ENCODE assay signal across 10 cellular contexts in genomic region chr6:109092074-109092473, GRCh38. TPM values are rescaled to one million over a fixed set of nuclear protein-coding genes. Genes with fewer than 3 reads are reported as not detected.
DNase-seq lines count a peak whose midpoint lies in the region; ATAC-seq and TF ChIP-seq lines count a peak whose summit lies in the region.
"Had no signal": no experiment of that assay in that cellular context is flagged by ENCODE, and none has a peak within 500 bp of the region (broad histone marks: within the 10 kb centered on the region; RNA-seq: fewer than 3 reads in every experiment).

No MANE protein-coding gene starts in this region.

- peak overlapping the region; percentile 89 for H3K4me3 Mint-ChIP-seq in activated T-helper 17 cell treated with anti-CD3 and anti-CD28 coated beads, Interleukin-2, amount 50 U/mL, for 72 hours
- H3K4me3 Mint-ChIP-seq in stimulated activated effector memory CD8-positive, alpha-beta T cell treated with anti-CD3 and anti-CD28 coated beads, Interleukin-12 subunit alpha, Interleukin-12 subunit beta, amount 100 ng/mL, for 72 hours = peak overlapping the region; percentile 88

- H2AFZ ChIP-seq in SK-N-SH (ENCODE audit: low read depth) = no peak overlapping the region; the same call in 1 of the 2 replicates

- H3K9me2 ChIP-seq in SK-N-SH = no peaks in the 10 kb centered on the region

- H3K9me3 ChIP-seq in SK-N-SH (no peaks in the 10 kb centered on the region), iPS-20b (ENCODE audit: insufficient read depth, low read depth, low read length) (no peaks in the 10 kb centered on the region)

- peaks cover 14% of the 10 kb centered on the region; the same call in 1 of the 2 replicates for H4K20me1 ChIP-seq in SK-N-SH (ENCODE audit: insufficient read depth)

- no peak for TF ChIP-seq CTCF in SK-N-SH (IDR thresholded peaks at IDR 0.05)

- H3K4me3 ChIP-seq in SK-N-SH (ENCODE audit: low read depth in 2 of 2, low read length in 1 of 2) (peak overlapping the region; percentile 96; a peak in 2 of 4 replicates), iPS-20b (ENCODE audit: low read length) (peak overlapping the region; percentile 98; the same call in 1 of the 2 replicates)

- CTCF ChIA-PET in SK-N-SH (lab: Yijun Ruan, JAX) = interaction anchor here (2.0 kb wide), 1 partner anchor 19 kb away, joined by 10 read pairs; no protein-coding TSS in a partner anchor

- H3K9ac ChIP-seq in SK-N-SH (no peak overlapping the region; the same call in 1 of the 2 replicates), iPS-20b (ENCODE audit: low read depth, low read length) (no peak overlapping the region)

- no peaks in the 10 kb centered on the region for H3K27me3 ChIP-seq in SK-N-SH (ENCODE audit: insufficient read depth)
- H3K27me3 ChIP-seq in iPS-20b (ENCODE audit: insufficient read depth, low read length) = no peaks in the 10 kb centered on the region

- ATAC-seq in SK-N-SH treated with all-trans-retinoic acid at 6 μM for 48 hours = no peak
- no peak for ATAC-seq in activated T-helper 17 cell treated with anti-CD3 and anti-CD28 coated beads, Interleukin-2, amount 50 U/mL, for 72 hours (replicated peaks)
- ATAC-seq in stimulated activated effector memory CD8-positive, alpha-beta T cell treated with anti-CD3 and anti-CD28 coated beads, Interleukin-12 subunit alpha, Interleukin-12 subunit beta, amount 100 ng/mL, for 72 hours = no peak

- POLR2A ChIA-PET in SK-N-SH (lab: Yijun Ruan, JAX) = no interaction called here

- H3K27me3 Mint-ChIP-seq in activated T-helper 17 cell treated with anti-CD3 and anti-CD28 coated beads, Interleukin-2, amount 50 U/mL, for 72 hours = no peaks in the 10 kb centered on the region

- peak overlapping the region; percentile 25 for H3K27ac Mint-ChIP-seq in activated T-helper 17 cell treated with anti-CD3 and anti-CD28 coated beads, Interleukin-2, amount 50 U/mL, for 72 hours
- no peak overlapping the region for H3K27ac Mint-ChIP-seq in stimulated activated effector memory CD8-positive, alpha-beta T cell treated with anti-CD3 and anti-CD28 coated beads, Interleukin-12 subunit alpha, Interleukin-12 subunit beta, amount 100 ng/mL, for 72 hours

- H3K4me1 ChIP-seq in SK-N-SH (ENCODE audit: control insufficient read depth in 1 of 2, insufficient read depth in 2 of 2, low read depth in 1 of 2, low read length in 1 of 2) (peaks cover 5 to 29% of the 10 kb centered on the region in 2 experiments; a peak in 2 of 4 replicates), iPS-20b (ENCODE audit: insufficient read depth, low read length) (peaks cover 17% of the 10 kb centered on the region)

- H3F3A ChIP-seq in SK-N-SH (replicated peaks; ENCODE audit: insufficient read depth) = peaks cover 5% of the 10 kb centered on the region

- H3K36me3 ChIP-seq in SK-N-SH (replicated peaks in 1 of 2; ENCODE audit: control insufficient read depth in 1 of 2, insufficient read depth in 2 of 2, low read length in 1 of 2) = peaks cover 0 to 4% of the 10 kb centered on the region in 2 experiments
- no peaks in the 10 kb centered on the region for H3K36me3 ChIP-seq in iPS-20b (ENCODE audit: insufficient read depth, low read depth, low read length)

- H3K27ac ChIP-seq in SK-N-SH (ENCODE audit: low read depth in 2 of 2, low read length in 1 of 2) (no peak overlapping the region), iPS-20b (ENCODE audit: low read length) (no peak overlapping the region)
- H3K27ac ChIP-seq: 22Rv1 had no signal

- H3K36me3 Mint-ChIP-seq in activated T-helper 17 cell treated with anti-CD3 and anti-CD28 coated beads, Interleukin-2, amount 50 U/mL, for 72 hours (ENCODE audit: low read depth) = peaks cover 4% of the 10 kb centered on the region
- peaks cover 10% of the 10 kb centered on the region for H3K36me3 Mint-ChIP-seq in stimulated activated effector memory CD8-positive, alpha-beta T cell treated with anti-CD3 and anti-CD28 coated beads, Interleukin-12 subunit alpha, Interleukin-12 subunit beta, amount 100 ng/mL, for 72 hours

- TF ChIP-seq RAD21 in SK-N-SH (IDR thresholded peaks at IDR 0.05; ENCODE audit: low read length) = no peak

- H3K9me3 Mint-ChIP-seq in activated T-helper 17 cell treated with anti-CD3 and anti-CD28 coated beads, Interleukin-2, amount 50 U/mL, for 72 hours = no peaks in the 10 kb centered on the region
- no peaks in the 10 kb centered on the region for H3K9me3 Mint-ChIP-seq in stimulated activated effector memory CD8-positive, alpha-beta T cell treated with anti-CD3 and anti-CD28 coated beads, Interleukin-12 subunit alpha, Interleukin-12 subunit beta, amount 100 ng/mL, for 72 hours

- 84% methylated on average over 1 of the region's 1 CpG for WGBS in SK-N-SH (ENCODE audit: low lambda C conversion rate)

- H3K79me2 ChIP-seq in SK-N-SH (ENCODE audit: insufficient read depth) = peaks cover 62% of the 10 kb centered on the region

- peaks cover 39% of the 10 kb centered on the region for H3K4me1 Mint-ChIP-seq in activated T-helper 17 cell treated with anti-CD3 and anti-CD28 coated beads, Interleukin-2, amount 50 U/mL, for 72 hours
- peaks cover 49% of the 10 kb centered on the region for H3K4me1 Mint-ChIP-seq in stimulated activated effector memory CD8-positive, alpha-beta T cell treated with anti-CD3 and anti-CD28 coated beads, Interleukin-12 subunit alpha, Interleukin-12 subunit beta, amount 100 ng/mL, for 72 hours

- TF ChIP-seq EP300 in SK-N-SH (IDR thresholded peaks at IDR 0.05; ENCODE audit: borderline replicate concordance in 1 of 2, low read depth in 1 of 2, low read length in 1 of 2) = no peak

- DNase-seq in SK-N-SH (no peak), NCI-H2196 (lab: John Stamatoyannopoulos, UW; ENCODE audit: unreplicated experiment) (no peak), SIG-M5 (lab: John Stamatoyannopoulos, UW) (no peak), ureter (ENCODE audit: low spot score) (no peak)
- DNase-seq in stimulated activated effector memory CD8-positive, alpha-beta T cell treated with anti-CD3 and anti-CD28 coated beads, Interleukin-12 subunit alpha, Interleukin-12 subunit beta, amount 100 ng/mL, for 72 hours (ENCODE audit: low spot score in 2 of 2) = no peak
- DNase-seq: amniotic stem cell had no signal

- H3K4me2 ChIP-seq in SK-N-SH = peak overlapping the region; percentile 82

TF ChIP-seq in SK-N-SH, 30 proteins besides CTCF, POLR2A, EP300 and RAD21 (continues in another document):
- TF ChIP-seq EZH2phosphoT487 (IDR thresholded peaks at IDR 0.05; ENCODE audit: borderline replicate concordance, low read depth) (no peak), SIN3A (IDR thresholded peaks at IDR 0.05; ENCODE audit: borderline replicate concordance, low read depth, low read length) (no peak), JUND (IDR thresholded peaks at IDR 0.05) (no peak), TCF12 (IDR thresholded peaks at IDR 0.05) (no peak), RXRA (IDR thresholded peaks at IDR 0.05; ENCODE audit: borderline replicate concordance, low read depth) (no peak), RFX5 (IDR thresholded peaks at IDR 0.05; ENCODE audit: low read length) (no peak), NRF1 (IDR thresholded peaks at IDR 0.05; ENCODE audit: low read depth, low read length) (no peak), MEF2A (IDR thresholded peaks at IDR 0.05; ENCODE audit: borderline replicate concordance, low read depth) (no peak), TAF1 (IDR thresholded peaks at IDR 0.05; ENCODE audit: borderline replicate concordance, low read depth, low read length) (no peak), TEAD4 (IDR thresholded peaks at IDR 0.05; ENCODE audit: borderline replicate concordance, insufficient read depth) (no peak), USF2 (IDR thresholded peaks at IDR 0.05; ENCODE audit: borderline replicate concordance, low read depth, low read length) (no peak)

TF ChIP-seq in SK-N-SH treated with all-trans-retinoic acid at 6 μM for 48 hours, 23 proteins besides CTCF, POLR2A, EP300 and RAD21 (continues in another document):
- TF ChIP-seq ZNF8 (CRISPR knock-in tag; IDR thresholded peaks at IDR 0.05) (no peak), TSHZ2 (CRISPR knock-in tag; IDR thresholded peaks at IDR 0.05) (no peak)

RNA-seq across cellular contexts. Expression of gene SESN1, which starts 2.6 kb away (rescaled TPM):
- 13.1 and 18.8 TPM in 2 replicates for polyA plus RNA-seq in SK-N-SH (2012; rRNA removed)
- polyA plus RNA-seq in SK-N-SH (2012; cell fraction: cytosol; rRNA removed) = 17.5 and 17.6 TPM in 2 replicates
- 15.6 and 32.4 TPM in 2 replicates for polyA plus RNA-seq in SK-N-SH (2012; cell fraction: nucleus; rRNA removed)
- 10 to 100 TPM in 1 of 2 donors, 1 to 10 TPM in 1; 9.8 to 23.0 TPM for total RNA-seq in activated T-helper 17 cell treated with anti-CD3 and anti-CD28 coated beads, Interleukin-2, amount 50 U/mL, for 72 hours
- total RNA-seq in ureter = 40.9 TPM

RNA-seq across cellular contexts. Expression of gene CEP57L1, which starts 3.2 kb away (rescaled TPM):
- 7.3 and 8.3 TPM in 2 replicates for polyA plus RNA-seq in SK-N-SH (2012; rRNA removed)
- polyA plus RNA-seq in SK-N-SH (2012; cell fraction: cytosol; rRNA removed) = 7.4 and 12.2 TPM in 2 replicates
- 7.9 and 11.1 TPM in 2 replicates for polyA plus RNA-seq in SK-N-SH (2012; cell fraction: nucleus; rRNA removed)
- total RNA-seq in activated T-helper 17 cell treated with anti-CD3 and anti-CD28 coated beads, Interleukin-2, amount 50 U/mL, for 72 hours = 10 to 100 TPM; 20.9 to 21.8 TPM
- 11.5 TPM for total RNA-seq in ureter
